ENCODE assay signal across 9 cellular contexts in genomic region chr7:774161-775109, GRCh38. TPM values are rescaled to one million over a fixed set of nuclear protein-coding genes. Genes with fewer than 3 reads are reported as not detected.
DNase-seq lines count a peak whose midpoint lies in the region; TF ChIP-seq lines count a peak whose summit lies in the region.
"Had no signal": no experiment of that assay in that cellular context is flagged by ENCODE, and none has a peak within 500 bp of the region (broad histone marks: within the 10 kb centered on the region; RNA-seq: fewer than 3 reads in every experiment).

No MANE protein-coding gene starts in this region.

- H3K4me1 Mint-ChIP-seq in activated naive CD4-positive, alpha-beta T cell treated with anti-CD3 and anti-CD28 coated beads for 36 hours (ENCODE audit: low read depth) = no peaks in the 10 kb centered on the region

- H3K27ac ChIP-seq in RWPE1 (peak overlapping the region; percentile 75), right atrium auricular region (no peak overlapping the region)
- H3K27ac ChIP-seq: BLaER1 treated with 17β-estradiol and CSF1 and Interleukin-3, amounts not matched to agents 10 nM and 100 nM had no signal

- no peaks in the 10 kb centered on the region for H3K27me3 ChIP-seq in right atrium auricular region
- H3K27me3 ChIP-seq: BLaER1 treated with 17β-estradiol and CSF1 and Interleukin-3, amounts not matched to agents 10 nM and 100 nM had no signal

- intact Hi-C loops in activated naive CD4-positive, alpha-beta T cell treated with anti-CD3 and anti-CD28 coated beads for 36 hours (cut with micrococcal nuclease) = loop anchor here (1.0 kb wide), 2 partner anchors 442 to 452 kb away; no protein-coding TSS in a partner anchor

- TF ChIP-seq CTCF in RWPE1 (conservative IDR thresholded peaks at IDR 0.05; ENCODE audit: low read depth) (peak; percentile 99), right atrium auricular region (IDR thresholded peaks at IDR 0.05) (peak; percentile 96 to 98)

- POLR2A ChIA-PET in RWPE1 (lab: Yijun Ruan, JAX; ENCODE audit: low non-redundant PET) = no interaction called here

- no peaks in the 10 kb centered on the region for H3K9me3 ChIP-seq in right atrium auricular region
- H3K9me3 ChIP-seq: BLaER1 treated with 17β-estradiol and CSF1 and Interleukin-3, amounts not matched to agents 10 nM and 100 nM had no signal

- H3K9me3 Mint-ChIP-seq in activated naive CD4-positive, alpha-beta T cell treated with anti-CD3 and anti-CD28 coated beads for 36 hours = no peaks in the 10 kb centered on the region

- no peaks in the 10 kb centered on the region for H3K27me3 Mint-ChIP-seq in activated naive CD4-positive, alpha-beta T cell treated with anti-CD3 and anti-CD28 coated beads for 36 hours (ENCODE audit: low read depth)

- peaks cover 13% of the 10 kb centered on the region for H3K36me3 ChIP-seq in right atrium auricular region

- no peak overlapping the region for H3K4me3 ChIP-seq in right atrium auricular region
- H3K4me3 ChIP-seq: BLaER1 treated with 17β-estradiol and CSF1 and Interleukin-3, amounts not matched to agents 10 nM and 100 nM had no signal

- peaks cover 5% of the 10 kb centered on the region for H3K36me3 Mint-ChIP-seq in activated naive CD4-positive, alpha-beta T cell treated with anti-CD3 and anti-CD28 coated beads for 36 hours (ENCODE audit: low read depth)

- no peak overlapping the region for H3K27ac Mint-ChIP-seq in activated naive CD4-positive, alpha-beta T cell treated with anti-CD3 and anti-CD28 coated beads for 36 hours

- no peak overlapping the region for H3K4me3 Mint-ChIP-seq in activated naive CD4-positive, alpha-beta T cell treated with anti-CD3 and anti-CD28 coated beads for 36 hours

- peaks cover 0 to 26% of the 10 kb centered on the region in 2 donors for H3K4me1 ChIP-seq in right atrium auricular region

- peak; percentile 17 for DNase-seq in NCI-H2107 treated with DMSO at 0.1 percent for 48 hours (lab: John Stamatoyannopoulos, UW; ENCODE audit: unreplicated experiment)
- DNase-seq in NCI-H2107 (lab: John Stamatoyannopoulos, UW) = no peak
- DNase-seq in RWPE1 (ENCODE audit: low spot score) = peak; percentile 67
- DNase-seq in activated naive CD4-positive, alpha-beta T cell treated with anti-CD3 and anti-CD28 coated beads for 36 hours = peak; percentile 64
- no peak for DNase-seq in right atrium auricular region (ENCODE audit: low spot score)
- DNase-seq in stimulated activated CD4-positive, alpha-beta T cell treated with anti-CD3 and anti-CD28 coated beads, Interleukin-12 subunit alpha, Interleukin-12 subunit beta, amount 100 ng/mL, for 24 hours (ENCODE audit: low read depth in 2 of 2) = peak; percentile 47 to 51
- DNase-seq in NCI-H226 = no peak
- no peak for DNase-seq in NCI-H524 treated with DMSO at 0.1 percent for 48 hours (lab: John Stamatoyannopoulos, UW)

- CTCF ChIA-PET in RWPE1 (lab: Yijun Ruan, JAX) = interaction anchor here (0.6 to 1.0 kb wide), 6 partner anchors 19 to 452 kb away, joined by 3 to 6 read pairs (median 3); no protein-coding TSS in a partner anchor
- CTCF ChIA-PET in activated naive CD4-positive, alpha-beta T cell treated with anti-CD3 and anti-CD28 coated beads for 36 hours (lab: Charles Lee) = interaction anchor here (0.5 to 2.1 kb wide), 7 partner anchors 10 to 730 kb away, joined by 3 to 7 read pairs (median 4); partner anchors contain the start of gene INTS1

RNA-seq across cellular contexts. Expression of gene PRKAR1B, which starts 47.4 kb away (rescaled TPM):
- total RNA-seq in activated naive CD4-positive, alpha-beta T cell treated with anti-CD3 and anti-CD28 coated beads for 36 hours = 10 to 100 TPM; 15.5 to 15.8 TPM
- 10 to 100 TPM; 15.1 to 15.9 TPM for total RNA-seq in right atrium auricular region

RNA-seq across cellular contexts. Expression of gene DNAAF5, which starts 47.9 kb away (rescaled TPM):
- total RNA-seq in activated naive CD4-positive, alpha-beta T cell treated with anti-CD3 and anti-CD28 coated beads for 36 hours = 10 to 100 TPM; 26.2 to 27.5 TPM
- 10 to 100 TPM; 19.0 to 35.5 TPM for total RNA-seq in right atrium auricular region

RNA-seq across cellular contexts. Expression of gene SUN1, which starts 57.8 kb away (rescaled TPM):
- 10 to 100 TPM; 67.8 to 74.4 TPM for total RNA-seq in activated naive CD4-positive, alpha-beta T cell treated with anti-CD3 and anti-CD28 coated beads for 36 hours
- 10 to 100 TPM; 84.4 to 97.5 TPM for total RNA-seq in right atrium auricular region

Comparison
In these comparisons a context has a peak if more than half of its experiments do, and no peak if none do; other contexts are left out.
1. DNase-seq: peak in NCI-H2107 treated with DMSO at 0.1 percent for 48 hours (single experiment), RWPE1 (single experiment), activated naive CD4-positive, alpha-beta T cell treated with anti-CD3 and anti-CD28 coated beads for 36 hours (single experiment) and stimulated activated CD4-positive, alpha-beta T cell treated with anti-CD3 and anti-CD28 coated beads, Interleukin-12 subunit alpha, Interleukin-12 subunit beta, amount 100 ng/mL, for 24 hours (2 of 2); none in NCI-H2107 (single experiment), right atrium auricular region (single experiment), NCI-H226 (single experiment) and NCI-H524 treated with DMSO at 0.1 percent for 48 hours (single experiment).